19 cellular contexts compared by ENCODE assay signal in the genomic region with DNA sequence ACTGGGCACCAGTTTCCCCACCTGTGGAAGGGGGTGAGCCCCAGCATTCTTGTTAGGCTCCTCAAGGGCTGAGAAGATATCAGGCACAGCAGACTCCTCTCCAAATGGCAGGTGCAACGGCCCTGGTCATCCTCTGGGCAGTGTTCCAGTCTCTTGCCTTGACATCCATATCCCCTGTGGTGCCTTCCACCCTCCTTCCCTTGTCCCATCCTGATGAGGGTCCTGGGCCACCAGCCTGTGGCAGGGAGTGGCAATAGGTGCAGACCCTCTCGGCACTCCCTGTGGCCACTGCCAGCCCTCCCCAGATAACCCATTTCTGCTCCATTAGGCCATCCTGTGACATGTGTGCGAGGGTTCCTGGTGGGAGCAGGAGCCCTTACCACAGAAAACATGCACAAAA.
"Had no signal": no experiment of that assay in that cellular context is flagged by ENCODE, and none has a peak within 500 bp of the region (broad histone marks: within the 10 kb centered on the region; RNA-seq: fewer than 3 reads in every experiment).

No MANE protein-coding gene starts in this region.

- DNase-seq: KBM-7, NCI-H1048, NCI-H1105, NCI-H1417, NCI-H1436 treated with DMSO at 0.1 percent for 48 hours, NCI-H1694, NCI-H187 treated with DMSO at 0.1 percent for 48 hours, NCI-H2029 treated with DMSO at 0.1 percent for 48 hours, NCI-H2171 treated with DMSO at 0.1 percent for 48 hours, NCI-H345, NCI-H446 treated with DMSO at 0.1 percent for 48 hours, NCI-H510A treated with DMSO at 0.1 percent for 48 hours, NCI-H526, PC-3, SHP77, SK-N-SH, SW 1271 had no signal

- H3K27ac ChIP-seq: RWPE1 had no signal

- ATAC-seq: Panc1, PC-3 had no signal

- H3K4me2 ChIP-seq: SK-N-SH had no signal

- H3K9me3 ChIP-seq: SK-N-SH had no signal
